Comparison of ENCODE assay signal across 27 cellular contexts in genomic region chr10:120012566-120012965, GRCh38.
DNase-seq lines count a peak whose midpoint lies in the region; ATAC-seq and TF ChIP-seq lines count a peak whose summit lies in the region.
"Had no signal": no experiment of that assay in that cellular context is flagged by ENCODE, and none has a peak within 500 bp of the region (broad histone marks: within the 10 kb centered on the region; RNA-seq: fewer than 3 reads in every experiment).

No MANE protein-coding gene starts in this region.

- no peak overlapping the region for H3K4me3 Mint-ChIP-seq in naive thymus-derived CD4-positive, alpha-beta T cell
- no peak overlapping the region for H3K4me3 Mint-ChIP-seq in chondrocyte (ENCODE audit: unreplicated experiment)
- H3K4me3 Mint-ChIP-seq: activated CD8-positive, alpha-beta T cell treated with anti-CD3 and anti-CD28 coated beads for 36 hours; activated naive CD4-positive, alpha-beta T cell treated with anti-CD3 and anti-CD28 coated beads for 36 hours; CD4-positive, CD25-positive, alpha-beta regulatory T cell; immature natural killer cell had no signal

- dilution Hi-C loops in mammary epithelial cell (cut with HindIII; ENCODE audit: low sequenced_read_pairs): no loop called here

- H2AFZ ChIP-seq in PC-9: no peak overlapping the region
- H2AFZ ChIP-seq in mammary epithelial cell (ENCODE audit: low read depth, low read length): no peak overlapping the region
- H2AFZ ChIP-seq: hepatocyte had no signal

- H3K9me3 ChIP-seq in PC-9 (ENCODE audit: insufficient read depth, low read depth): no peaks in the 10 kb centered on the region
- H3K9me3 ChIP-seq in mammary epithelial cell (replicated peaks; ENCODE audit: insufficient read depth, low read length): no peaks in the 10 kb centered on the region
- no peaks in the 10 kb centered on the region for H3K9me3 ChIP-seq in naive thymus-derived CD4-positive, alpha-beta T cell (ENCODE audit: control insufficient read depth in 2 of 3, low read length in 3 of 3)
- H3K9me3 ChIP-seq: lower lobe of right lung, psoas muscle, testis had no signal

- H3K27ac ChIP-seq in PC-9 (no peak overlapping the region), mammary epithelial cell (ENCODE audit: insufficient read depth, low read depth, low read length) (no peak overlapping the region)
- H3K27ac ChIP-seq in naive thymus-derived CD4-positive, alpha-beta T cell (ENCODE audit: low read depth, low read length): no peak overlapping the region
- H3K27ac ChIP-seq: hepatocyte, HL-60, lower lobe of right lung, psoas muscle, testis had no signal

- no peaks in the 10 kb centered on the region for H3K9me2 ChIP-seq in PC-9 (ENCODE audit: insufficient read depth)

- no peak overlapping the region for H3K4me3 ChIP-seq in PC-9
- H3K4me3 ChIP-seq in mammary epithelial cell (replicated peaks in 1 of 3; ENCODE audit: insufficient read depth in 1 of 3, low read depth in 2 of 3, low read length in 3 of 3): no peak overlapping the region
- H3K4me3 ChIP-seq in naive thymus-derived CD4-positive, alpha-beta T cell (ENCODE audit: low read length): no peak overlapping the region
- H3K4me3 ChIP-seq: hepatocyte, lower lobe of right lung, psoas muscle, testis had no signal

- H3K4me2 ChIP-seq in PC-9 (no peak overlapping the region), mammary epithelial cell (ENCODE audit: insufficient read depth, low read depth, low read length) (no peak overlapping the region)
- H3K4me2 ChIP-seq: hepatocyte had no signal

- no peak for ATAC-seq in naive thymus-derived CD4-positive, alpha-beta T cell
- ATAC-seq: activated CD4-positive, CD25-positive, alpha-beta regulatory T cell treated with anti-CD3 and anti-CD28 coated beads, Interleukin-2, amount 50 U/mL, for 24 hours; activated CD8-positive, alpha-beta T cell treated with anti-CD3 and anti-CD28 coated beads for 36 hours; lower lobe of right lung; psoas muscle had no signal

- no peaks in the 10 kb centered on the region for H3K4me1 ChIP-seq in PC-9 (replicated peaks; ENCODE audit: insufficient read depth)
- peaks cover 4% of the 10 kb centered on the region for H3K4me1 ChIP-seq in mammary epithelial cell (ENCODE audit: insufficient read depth, low read length)
- no peaks in the 10 kb centered on the region for H3K4me1 ChIP-seq in naive thymus-derived CD4-positive, alpha-beta T cell (ENCODE audit: control insufficient read depth in 2 of 2, insufficient read depth in 2 of 2, low read length in 2 of 2)
- H3K4me1 ChIP-seq: lower lobe of right lung, psoas muscle, testis had no signal

- no peak overlapping the region for H3K27ac Mint-ChIP-seq in naive thymus-derived CD4-positive, alpha-beta T cell
- no peak overlapping the region for H3K27ac Mint-ChIP-seq in chondrocyte (ENCODE audit: unreplicated experiment)
- H3K27ac Mint-ChIP-seq: activated CD8-positive, alpha-beta T cell treated with anti-CD3 and anti-CD28 coated beads for 36 hours; activated naive CD4-positive, alpha-beta T cell treated with anti-CD3 and anti-CD28 coated beads for 36 hours; CD4-positive, CD25-positive, alpha-beta regulatory T cell; immature natural killer cell had no signal

- H3K9ac ChIP-seq in mammary epithelial cell (ENCODE audit: insufficient read depth, low read length): no peak overlapping the region

- H3K27me3 ChIP-seq in PC-9 (ENCODE audit: insufficient read depth, low read depth): no peaks in the 10 kb centered on the region
- H3K27me3 ChIP-seq in mammary epithelial cell (ENCODE audit: insufficient read depth, low read length): peaks cover 2% of the 10 kb centered on the region
- H3K27me3 ChIP-seq in naive thymus-derived CD4-positive, alpha-beta T cell (ENCODE audit: control insufficient read depth in 2 of 2, insufficient read depth in 2 of 2, low read length in 2 of 2): peaks cover 3 to 7% of the 10 kb centered on the region in 2 donors
- H3K27me3 ChIP-seq: testis had no signal

- CTCF ChIA-PET in PC-9 (lab: Charles Lee) (no interaction called here), mammary epithelial cell (lab: Charles Lee; ENCODE audit: low non-redundant PET) (no interaction called here)
- CTCF ChIA-PET in naive thymus-derived CD4-positive, alpha-beta T cell (lab: Charles Lee): no interaction called here

- H3K79me2 ChIP-seq in PC-9 (ENCODE audit: low read depth): no peaks in the 10 kb centered on the region
- H3K79me2 ChIP-seq in mammary epithelial cell (ENCODE audit: insufficient read depth, low read length): no peaks in the 10 kb centered on the region
- H3K79me2 ChIP-seq: hepatocyte had no signal

- H3F3A ChIP-seq in PC-9 (ENCODE audit: insufficient read depth, low read depth): no peaks in the 10 kb centered on the region

- peak; percentile 61 for DNase-seq in ELR (ENCODE audit: low read depth)
- DNase-seq in PC-9: peak; percentile 38 to 71
- peak; percentile 74 for DNase-seq in mammary epithelial cell
- DNase-seq in non-pigmented ciliary epithelial cell (ENCODE audit: low read depth): peak; percentile 10
- DNase-seq in DMS53 (lab: John Stamatoyannopoulos, UW): no peak
- DNase-seq in 8988T: no peak
- DNase-seq in naive thymus-derived CD4-positive, alpha-beta T cell: no peak
- no peak for DNase-seq in chondrocyte (ENCODE audit: low spot score)
- DNase-seq: activated CD8-positive, alpha-beta T cell treated with anti-CD3 and anti-CD28 coated beads for 36 hours; activated naive CD4-positive, alpha-beta T cell treated with anti-CD3 and anti-CD28 coated beads for 36 hours; activated T-cell treated with anti-CD3 and anti-CD28 coated beads for 4 hours; CD4-positive, CD25-positive, alpha-beta regulatory T cell; effector CD4-positive, alpha-beta T cell; erythroblast; foreskin melanocyte; immature natural killer cell; lower lobe of right lung; NCI-H1436; NCI-H526 treated with DMSO at 0.1 percent for 48 hours; psoas muscle; small intestine; stimulated activated CD4-positive, alpha-beta T cell treated with anti-CD3 and anti-CD28 coated beads, Interleukin-2, amount 100 ng/mL, for 48 hours; stimulated activated naive CD4-positive, alpha-beta T cell; testis had no signal

- peaks cover 0 to 2% (median 0%) of the 10 kb centered on the region in 11 donors for H3K9me3 Mint-ChIP-seq in naive thymus-derived CD4-positive, alpha-beta T cell
- H3K9me3 Mint-ChIP-seq in chondrocyte (ENCODE audit: low read depth): peaks cover 6% of the 10 kb centered on the region
- H3K9me3 Mint-ChIP-seq: activated CD8-positive, alpha-beta T cell treated with anti-CD3 and anti-CD28 coated beads for 36 hours; activated naive CD4-positive, alpha-beta T cell treated with anti-CD3 and anti-CD28 coated beads for 36 hours; CD4-positive, CD25-positive, alpha-beta regulatory T cell; immature natural killer cell had no signal

- intact Hi-C loops in PC-9 (cut with micrococcal nuclease; ENCODE audit: unreplicated experiment) (no loop called here), mammary epithelial cell (cut with micrococcal nuclease) (no loop called here)
- intact Hi-C loops in naive thymus-derived CD4-positive, alpha-beta T cell (cut with micrococcal nuclease): no loop called here

- in situ Hi-C loops in mammary epithelial cell (cut with MboI; ENCODE audit: low sequenced_read_pairs in 2 of 2): no loop called here

- no peaks in the 10 kb centered on the region for H3K4me1 Mint-ChIP-seq in naive thymus-derived CD4-positive, alpha-beta T cell
- H3K4me1 Mint-ChIP-seq in chondrocyte (ENCODE audit: low read depth): no peaks in the 10 kb centered on the region
- H3K4me1 Mint-ChIP-seq: CD4-positive, CD25-positive, alpha-beta regulatory T cell; immature natural killer cell had no signal

- no peaks in the 10 kb centered on the region for H3K36me3 ChIP-seq in PC-9 (ENCODE audit: low read depth)
- H3K36me3 ChIP-seq in mammary epithelial cell (ENCODE audit: insufficient read depth, low read length): no peaks in the 10 kb centered on the region
- H3K36me3 ChIP-seq in naive thymus-derived CD4-positive, alpha-beta T cell (ENCODE audit: control insufficient read depth in 2 of 3, insufficient read depth in 3 of 3, low read length in 3 of 3): no peaks in the 10 kb centered on the region
- H3K36me3 ChIP-seq: lower lobe of right lung had no signal

- H4K20me1 ChIP-seq in PC-9 (ENCODE audit: insufficient read depth) (no peaks in the 10 kb centered on the region), mammary epithelial cell (ENCODE audit: insufficient read depth, low read length) (no peaks in the 10 kb centered on the region)

- H3K36me3 Mint-ChIP-seq in naive thymus-derived CD4-positive, alpha-beta T cell: no peaks in the 10 kb centered on the region
- no peaks in the 10 kb centered on the region for H3K36me3 Mint-ChIP-seq in chondrocyte (ENCODE audit: low read depth)
- H3K36me3 Mint-ChIP-seq: CD4-positive, CD25-positive, alpha-beta regulatory T cell; immature natural killer cell had no signal

- H3K27me3 Mint-ChIP-seq in naive thymus-derived CD4-positive, alpha-beta T cell: peaks cover 20 to 65% (median 53%) of the 10 kb centered on the region in 5 donors
- peaks cover 28% of the 10 kb centered on the region for H3K27me3 Mint-ChIP-seq in chondrocyte (ENCODE audit: low read depth)

- 47% methylated on average over 6 of the region's 7 CpGs for WGBS in mammary epithelial cell (ENCODE audit: low coverage, missing lambda C conversion rate)

- BruUV-seq in PC-9 (replicated peaks; lab: Mats Ljungman, UMichigan) (no TSS peak), mammary epithelial cell (replicated peaks; lab: Mats Ljungman, UMichigan) (no TSS peak)

- no peak for TF ChIP-seq CTCF in PC-9 (conservative IDR thresholded peaks at IDR 0.05)
- TF ChIP-seq CTCF in mammary epithelial cell (conservative IDR thresholded peaks at IDR 0.05 in 1 of 2, IDR thresholded peaks at IDR 0.05 in 1 of 2; ENCODE audit: extremely low read depth in 1 of 2, insufficient read depth in 1 of 2, low read depth in 1 of 2, low read length in 2 of 2): no peak
- TF ChIP-seq CTCF in chondrocyte (IDR thresholded peaks at IDR 0.05): no peak

- POLR2A ChIA-PET in PC-9 (lab: Charles Lee; ENCODE audit: unreplicated experiment): no interaction called here
- POLR2A ChIA-PET in naive thymus-derived CD4-positive, alpha-beta T cell (lab: Charles Lee): no interaction called here

Comparison
In these comparisons a context has a peak if more than half of its experiments do, and no peak if none do; other contexts are left out.
1. DNase-seq: peak in ELR (single experiment), PC-9 (2 of 2), mammary epithelial cell (single experiment) and non-pigmented ciliary epithelial cell (single experiment); none in DMS53 (single experiment), 8988T (single experiment), naive thymus-derived CD4-positive, alpha-beta T cell (0 of 9) and chondrocyte (single experiment).